In the genomic region with DNA sequence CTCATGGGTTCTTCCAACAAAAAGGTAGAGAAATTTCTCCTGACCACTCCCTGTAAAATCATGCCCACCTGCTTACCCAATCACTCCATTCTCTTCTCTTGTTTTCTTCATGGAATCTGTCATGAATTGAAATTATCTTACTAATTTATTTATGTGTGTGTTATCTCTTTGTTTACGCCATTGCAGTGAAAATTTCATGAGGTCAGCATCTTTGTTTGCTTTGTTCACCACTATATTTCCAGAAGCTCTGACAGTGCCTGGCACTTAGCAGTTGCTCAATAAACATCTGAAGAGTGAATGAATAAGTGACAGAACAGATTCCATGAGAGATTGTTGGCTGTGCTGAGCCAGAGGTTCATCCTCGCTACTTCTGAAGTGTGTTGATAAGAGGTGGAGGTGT, we compare ENCODE assay signal across 33 cellular contexts.
"Had no signal": no experiment of that assay in that cellular context is flagged by ENCODE, and none has a peak within 500 bp of the region (broad histone marks: within the 10 kb centered on the region; RNA-seq: fewer than 3 reads in every experiment).

No MANE protein-coding gene starts in this region.

- H3K27ac ChIP-seq: adrenal gland, ascending aorta, body of pancreas, brain microvascular endothelial cell, breast epithelium, cardiac muscle cell had no signal

- H3K4me3 ChIP-seq: adrenal gland, ascending aorta, body of pancreas, breast epithelium, cardiac muscle cell had no signal

- H3K4me1 ChIP-seq: adrenal gland, ascending aorta, body of pancreas, breast epithelium had no signal

- H3K9me3 ChIP-seq: adrenal gland, ascending aorta, body of pancreas, breast epithelium had no signal

- H3K36me3 ChIP-seq: adrenal gland, ascending aorta, brain microvascular endothelial cell, breast epithelium, cardiac muscle cell had no signal

- DNase-seq: activated effector memory CD4-positive, alpha-beta T cell treated with anti-CD3 and anti-CD28 coated beads, Interleukin-2, amount 50 U/mL, for 16 hours; activated effector memory CD4-positive, alpha-beta T cell treated with Interleukin-2 at 50 U/mL for 16 hours; activated gamma-delta T cell; activated gamma-delta T cell treated with Interleukin-2 at 50 U/mL for 16 hours; activated naive CD4-positive, alpha-beta T cell; activated naive CD4-positive, alpha-beta T cell treated with anti-CD3 and anti-CD28 coated beads for 36 hours; activated naive CD4-positive, alpha-beta T cell treated with anti-CD3 and anti-CD28 coated beads, Interleukin-2, amount 10 ng/mL, durations not matched to agents 7 days and 5 days; activated naive CD4-positive, alpha-beta T cell treated with anti-CD3 and anti-CD28 coated beads, Interleukin-2, amount 50 U/mL, for 16 hours; activated naive CD4-positive, alpha-beta T cell treated with Interleukin-2 at 50 U/mL for 16 hours; activated naive CD8-positive, alpha-beta T cell treated with anti-CD3 and anti-CD28 coated beads for 36 hours; activated naive CD8-positive, alpha-beta T cell treated with anti-CD3 and anti-CD28 coated beads, Interleukin-2, amount 10 ng/mL, durations not matched to agents 7 days and 5 days; activated naive CD8-positive, alpha-beta T cell treated with anti-CD3 and anti-CD28 coated beads, Interleukin-2, amount 50 U/mL, for 24 hours; activated T-cell treated with anti-CD3 and anti-CD28 coated beads, Interleukin-2, amount 50 U/mL, for 4 hours; activated T-cell treated with anti-CD3 and anti-CD28 coated beads, Interleukin-2, amount 50 U/mL, for 48 hours; activated T-cell treated with anti-CD3 and anti-CD28 coated beads, Interleukin-2, amount 50 U/mL, for 72 hours; adrenal gland; amniotic stem cell; amygdala; anterior cingulate cortex; aorta; body of pancreas; brain microvascular endothelial cell; caudate nucleus; central memory CD4-positive, alpha-beta T cell; cerebellar nuclear complex had no signal

- FAIRE-seq: astrocyte, bronchial epithelial cell, colon had no signal

- H3K27me3 ChIP-seq: adrenal gland, ascending aorta, body of pancreas, brain microvascular endothelial cell, breast epithelium, cardiac muscle cell had no signal

- ATAC-seq: activated naive CD4-positive, alpha-beta T cell treated with anti-CD3 and anti-CD28 coated beads, Interleukin-2, amount 50 U/mL, for 72 hours; activated naive CD8-positive, alpha-beta T cell treated with anti-CD3 and anti-CD28 coated beads, Interleukin-2, amount 50 U/mL, for 24 hours; activated T-cell treated with anti-CD3 and anti-CD28 coated beads, Interleukin-2, amount 50 U/mL, for 4 hours; activated T-cell treated with anti-CD3 and anti-CD28 coated beads, Interleukin-2, amount 50 U/mL, for 72 hours; activated T-helper 17 cell treated with anti-CD3 and anti-CD28 coated beads, Interleukin-2, amount 50 U/mL, for 72 hours; body of pancreas had no signal
